Comparison of ENCODE assay signal across 1 cellular context in genomic region chr9:32550609-32551490, GRCh38.
A peak's percentile ranks its signal among the peaks of the same experiment; 100 is the strongest.
TF ChIP-seq lines count a peak whose summit lies in the region.

No MANE protein-coding gene starts in this region.

TF ChIP-seq in K562, 482 proteins besides CTCF, POLR2A, EP300 and RAD21 (continues in another document):
- peak; percentile 53 for TF ChIP-seq PCBP1 (IDR thresholded peaks at IDR 0.05; ENCODE audit: low read depth, low read length, poor library complexity, severe bottlenecking)
- peak; percentile 99 for TF ChIP-seq ZBTB7A (IDR thresholded peaks at IDR 0.05; ENCODE audit: borderline replicate concordance, control insufficient read depth, low read depth, low read length)
- peak; percentile 56 for TF ChIP-seq ZFX (CRISPR knock-in tag; IDR thresholded peaks at IDR 0.05)
- TF ChIP-seq RBFOX2 (IDR thresholded peaks at IDR 0.05; ENCODE audit: low read depth, low read length): peak; percentile 65
- no peak for TF ChIP-seq ATF1 (CRISPR knock-in tag; IDR thresholded peaks at IDR 0.05)
- peak; percentile 71 for TF ChIP-seq ATF1 (tag; IDR thresholded peaks at IDR 0.05)
- no peak for TF ChIP-seq SMARCE1 (IDR thresholded peaks at IDR 0.05)
- no peak for TF ChIP-seq CBFA2T2 (conservative IDR thresholded peaks at IDR 0.05)
- TF ChIP-seq TGIF2 (CRISPR knock-in tag; IDR thresholded peaks at IDR 0.05): 0 out of 2 replicates have a peak, but pooled peaks have one; percentile 21
- 0 out of 2 replicates have a peak, but pooled peaks have one; percentile 4 for TF ChIP-seq MYC (IDR thresholded peaks at IDR 0.05; ENCODE audit: low read depth, low read length)
- no peak for TF ChIP-seq MYC (CRISPR knock-in tag; IDR thresholded peaks at IDR 0.05; ENCODE audit: borderline replicate concordance, low read depth)
- no peak for TF ChIP-seq ZNF140 (CRISPR knock-in tag; IDR thresholded peaks at IDR 0.05)
- TF ChIP-seq PHF8 (IDR thresholded peaks at IDR 0.05; ENCODE audit: borderline replicate concordance, low read length): peak; percentile 35; the same call in 1 of the 2 replicates
- no peak for TF ChIP-seq THRB (CRISPR knock-in tag; conservative IDR thresholded peaks at IDR 0.05)
- peak; percentile 39 to 47; a peak in 1 of 4 replicates for TF ChIP-seq MAZ (CRISPR knock-in tag; conservative IDR thresholded peaks at IDR 0.05 in 1 of 2, IDR thresholded peaks at IDR 0.05 in 1 of 2)
- TF ChIP-seq CHD2 (IDR thresholded peaks at IDR 0.05; ENCODE audit: low read depth, low read length): peak; percentile 86
- TF ChIP-seq ERF (CRISPR knock-in tag; IDR thresholded peaks at IDR 0.05): no peak
- no peak for TF ChIP-seq CREB1 (IDR thresholded peaks at IDR 0.05)
- peak; percentile 50 for TF ChIP-seq CREB1 (CRISPR knock-in tag; IDR thresholded peaks at IDR 0.05)
- TF ChIP-seq ZNF12 (CRISPR knock-in tag; IDR thresholded peaks at IDR 0.05): no peak
- peak; percentile 91 for TF ChIP-seq ZBTB2 (IDR thresholded peaks at IDR 0.05)
- 0 out of 4 replicates have a peak, but pooled peaks have one; percentile 41 to 60 for TF ChIP-seq UBTF (IDR thresholded peaks at IDR 0.05; ENCODE audit: borderline replicate concordance in 1 of 2, low read depth in 2 of 2, low read length in 2 of 2)
- TF ChIP-seq CHD7 (IDR thresholded peaks at IDR 0.05; ENCODE audit: low read depth, low read length): no peak
- 0 out of 2 replicates have a peak, but pooled peaks have one; percentile 13 for TF ChIP-seq ZBTB40 (IDR thresholded peaks at IDR 0.05)
- TF ChIP-seq ZBTB40 (CRISPR knock-in tag; IDR thresholded peaks at IDR 0.05): no peak
- TF ChIP-seq MECOM (CRISPR knock-in tag; IDR thresholded peaks at IDR 0.05): no peak
- no peak for TF ChIP-seq NCOA4 (IDR thresholded peaks at IDR 0.05; ENCODE audit: partially characterized antibody)
